In the genomic region with DNA sequence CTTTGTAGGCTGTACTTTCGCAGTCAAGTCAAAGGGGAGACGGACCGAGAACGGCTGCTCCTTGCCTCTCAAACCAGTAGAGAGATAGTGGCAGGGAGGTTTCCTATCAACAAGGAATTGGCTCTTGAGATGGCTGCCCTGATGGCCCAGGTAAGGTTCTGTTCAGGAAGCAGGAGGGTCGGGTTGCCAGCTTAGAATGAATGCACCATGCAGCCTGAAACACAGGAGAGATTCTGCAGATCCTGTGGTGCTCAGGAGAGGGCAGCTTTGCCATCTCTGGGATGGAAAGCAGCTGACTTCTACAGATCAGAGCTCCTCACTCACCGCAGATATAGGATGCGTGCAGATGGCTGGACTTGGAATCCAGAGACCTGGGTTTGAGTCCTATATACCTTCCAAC, we compare ENCODE assay signal across 21 cellular contexts.
"Had no signal": no experiment of that assay in that cellular context is flagged by ENCODE, and none has a peak within 500 bp of the region (broad histone marks: within the 10 kb centered on the region; RNA-seq: fewer than 3 reads in every experiment).

No MANE protein-coding gene starts in this region.

- ATAC-seq: activated naive CD4-positive, alpha-beta T cell treated with anti-CD3 and anti-CD28 coated beads, Interleukin-2, amount 50 U/mL, for 72 hours; natural killer cell treated with Interleukin-12 subunit alpha and Interleukin-12 subunit beta and Interleukin-15 and Interleukin-18, amount 100 ng/mL, for 72 hours; stimulated activated naive CD8-positive, alpha-beta T cell treated with anti-CD3 and anti-CD28 coated beads, Interleukin-15, Interleukin-2, amounts not matched to agents 100 U/mL and 50 U/mL, for 24 hours; T-cell had no signal

- H3K27ac ChIP-seq: adrenal gland, tibial nerve, uterus had no signal

- FAIRE-seq: keratinocyte had no signal

- H3K4me1 ChIP-seq: adrenal gland, tibial nerve, uterus had no signal

- DNase-seq: activated CD4-positive, CD25-positive, alpha-beta regulatory T cell treated with anti-CD3 and anti-CD28 coated beads, Interleukin-2, amount 50 U/mL, for 72 hours; activated CD8-positive, alpha-beta memory T cell treated with anti-CD3 and anti-CD28 coated beads for 24 hours; activated CD8-positive, alpha-beta memory T cell treated with anti-CD3 and anti-CD28 coated beads, Interleukin-2, amount 50 U/mL, for 48 hours; activated gamma-delta T cell treated with Interleukin-2 at 50 U/mL for 16 hours; activated T-cell treated with anti-CD3 and anti-CD28 coated beads, Interleukin-2, amount 50 U/mL, for 48 hours; dermis blood vessel endothelial cell; effector memory CD4-positive, alpha-beta T cell; foreskin fibroblast; hippocampal formation; retina; stimulated activated CD4-positive, alpha-beta T cell treated with anti-CD3 and anti-CD28 coated beads, Interleukin-2, amount 100 ng/mL, for 24 hours; stimulated activated naive CD8-positive, alpha-beta T cell treated with anti-CD3 and anti-CD28 coated beads, Interleukin-15, Interleukin-2, amounts not matched to agents 100 U/mL and 50 U/mL, for 24 hours; T-cell; T1000; uterus had no signal

- H3K36me3 ChIP-seq: uterus had no signal

- H3K4me3 ChIP-seq: adrenal gland, lung, tibial nerve, uterus had no signal

- H3K27me3 ChIP-seq: adrenal gland, tibial nerve, uterus had no signal

- H3K9me3 ChIP-seq: adrenal gland, tibial nerve, uterus had no signal
